7 cellular contexts compared by ENCODE assay signal in the genomic region with DNA sequence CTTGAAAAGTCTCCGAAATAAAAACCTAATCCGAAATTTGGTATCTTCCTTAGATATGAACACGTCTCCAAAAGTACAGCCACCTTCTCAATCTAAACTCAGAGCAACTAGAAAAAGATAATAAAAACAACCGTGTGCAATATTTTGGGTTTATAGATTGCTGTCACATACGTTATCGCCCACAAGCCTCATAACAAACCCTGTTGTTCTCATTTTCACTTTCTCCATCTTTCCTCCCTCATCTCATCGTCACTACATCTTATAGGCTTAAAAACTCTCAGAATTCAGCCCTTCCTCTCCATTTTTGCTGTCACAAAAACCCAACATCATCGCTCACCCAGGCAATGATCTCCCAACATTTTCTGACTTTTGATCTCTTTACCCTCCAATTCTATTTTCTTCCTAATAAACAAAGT. TPM values are rescaled to one million over a fixed set of nuclear protein-coding genes. Genes with fewer than 3 reads are reported as not detected.
DNase-seq lines count a peak whose midpoint lies in the region; ATAC-seq, FAIRE-seq and TF ChIP-seq lines count a peak whose summit lies in the region.

No MANE protein-coding gene starts in this region.

- no peak overlapping the region for H2AK9ac ChIP-seq in IMR-90 (replicated peaks; ENCODE audit: low read depth, low read length, poor library complexity)

- H2BK20ac ChIP-seq in IMR-90 (ENCODE audit: low read depth, low read length): 0 out of 2 replicates have a peak overlapping the region, but pooled peaks have one; percentile 15

- peaks cover 2% of the 10 kb centered on the region; the same call in 1 of the 2 replicates for H3K36me3 ChIP-seq in IMR-90 (ENCODE audit: control insufficient read depth, insufficient read depth, low read length)
- H3K36me3 ChIP-seq in ectodermal cell (ENCODE audit: control insufficient read depth, insufficient read depth, low read length): no peaks in the 10 kb centered on the region
- H3K36me3 ChIP-seq in pancreas: no peaks in the 10 kb centered on the region

- H3K9me3 ChIP-seq in IMR-90 (ENCODE audit: control insufficient read depth, insufficient read depth, low read length) (no peaks in the 10 kb centered on the region), ectodermal cell (ENCODE audit: control insufficient read depth, low read length) (no peaks in the 10 kb centered on the region), pancreas (no peaks in the 10 kb centered on the region)

- peak overlapping the region; percentile 98 to 100 for H4K8ac ChIP-seq in IMR-90 (ENCODE audit: low read depth in 2 of 2, low read length in 2 of 2)

- in situ Hi-C loops in IMR-90 (cut with MboI; ENCODE audit: low sequenced_read_pairs): loop anchor here (5.0 kb wide), 1 partner anchor 861 kb away; the partner anchor contains the start of gene PDGFRA

- H3K79me1 ChIP-seq in IMR-90 (ENCODE audit: low read depth in 1 of 2, low read length in 2 of 2): peaks cover 11 to 26% of the 10 kb centered on the region in 2 experiments; a peak in 3 of 4 replicates

- TF ChIP-seq CTCF in IMR-90 (conservative IDR thresholded peaks at IDR 0.05; ENCODE audit: low read depth, low read length): no peak
- TF ChIP-seq CTCF in pancreas (IDR thresholded peaks at IDR 0.05): no peak

- H3K4me2 ChIP-seq in IMR-90 (ENCODE audit: low read depth, low read length): peak overlapping the region; percentile 75

- H3K18ac ChIP-seq in IMR-90 (ENCODE audit: low read depth, low read length): peak overlapping the region; percentile 67; the same call in 1 of the 2 replicates

- peak overlapping the region; percentile 79 for H4K91ac ChIP-seq in IMR-90 (ENCODE audit: insufficient read depth, low read depth, low read length)

- CTCF ChIA-PET in IMR-90 (lab: Yijun Ruan, JAX): no interaction called here

- H2BK15ac ChIP-seq in IMR-90 (ENCODE audit: low read depth, low read length): peak overlapping the region; percentile 80; the same call in 1 of the 3 replicates

- no peaks in the 10 kb centered on the region for H4K20me1 ChIP-seq in IMR-90 (ENCODE audit: insufficient read depth, low read length)

- POLR2A ChIA-PET in IMR-90 (lab: Charles Lee; ENCODE audit: unreplicated experiment): interaction anchor here (0.6 to 1.1 kb wide), 2 partner anchors 10 to 14 kb away, joined by 3 to 4 read pairs; no protein-coding TSS in a partner anchor

- H4K5ac ChIP-seq in IMR-90 (ENCODE audit: low read depth, low read length): peak overlapping the region; percentile 72

- H2BK120ac ChIP-seq in IMR-90 (ENCODE audit: low read depth, low read length): peak overlapping the region; percentile 57; the same call in 1 of the 2 replicates

- FAIRE-seq in pancreas (lab: Jason Lieb, UNC): no peak

- 0 out of 2 replicates have a peak overlapping the region, but pooled peaks have one; percentile 54 for H3K14ac ChIP-seq in IMR-90 (replicated peaks; ENCODE audit: low read depth, low read length)

- H3K56ac ChIP-seq in IMR-90 (ENCODE audit: extremely low read depth, insufficient read depth, low read length): 0 out of 2 replicates have a peak overlapping the region, but pooled peaks have one; percentile 45

- intact Hi-C loops in IMR-90 (cut with micrococcal nuclease): loop anchor here (5.0 kb wide), 3 partner anchors 349 to 989 kb away; no protein-coding TSS in a partner anchor
- intact Hi-C loops in pancreas (cut with DNase I): no loop called here

- peak overlapping the region; percentile 72; the same call in 1 of the 2 replicates for H3K4ac ChIP-seq in IMR-90 (ENCODE audit: low read depth, low read length)

- H3K9me1 ChIP-seq in IMR-90 (ENCODE audit: insufficient read depth, low read length): peaks cover 3% of the 10 kb centered on the region; the same call in 1 of the 2 replicates

- peak overlapping the region; percentile 57 for H2BK5ac ChIP-seq in IMR-90 (ENCODE audit: low read depth, low read length, poor library complexity, severe bottlenecking)

- WGBS in IMR-90 (ENCODE audit: extremely low coverage in 2 of 2, insufficient read length in 1 of 2), 2 experiments: 17 to 100% methylated on average over 1 to 3 of the region's 8 CpGs
- 42 to 43% methylated on average over 8 of the region's 8 CpGs for WGBS in ectodermal cell, 2 experiments
- 14 to 15% methylated on average over 8 of the region's 8 CpGs for WGBS in pancreas, 2 donors

- no peak for TF ChIP-seq RAD21 in IMR-90 (IDR thresholded peaks at IDR 0.05; ENCODE audit: low read length)

- DNase-seq in IMR-90 (no peak), pancreas (no peak), SHP77 (lab: John Stamatoyannopoulos, UW) (no peak), AG08396 (ENCODE audit: low spot score) (no peak)

- peak overlapping the region; percentile 79 for H3K4me3 ChIP-seq in IMR-90 (ENCODE audit: insufficient read depth, low read depth, low read length)
- H3K4me3 ChIP-seq in ectodermal cell (ENCODE audit: insufficient read depth, low read depth, low read length): peak overlapping the region; percentile 82
- peak overlapping the region; percentile 74 to 99 (median 82) for H3K4me3 ChIP-seq in pancreas

- H2AFZ ChIP-seq in IMR-90 (replicated peaks; ENCODE audit: low read length, poor library complexity): peak overlapping the region; percentile 98

- TF ChIP-seq POLR2A in IMR-90 (IDR thresholded peaks at IDR 0.05; ENCODE audit: low read depth, low read length): no peak

- ATAC-seq in GM19372 (IDR thresholded peaks at IDR 0.05; ENCODE audit: low read depth, unreplicated experiment): peak; percentile 14
- no peak for ATAC-seq in IMR-90 (ENCODE audit: low read depth)
- ATAC-seq in pancreas: no peak
- no peak for ATAC-seq in HG03025 (IDR thresholded peaks at IDR 0.05; ENCODE audit: low FRiP score, unreplicated experiment)

- peak overlapping the region; percentile 50 for H3K27ac ChIP-seq in IMR-90 (ENCODE audit: insufficient read depth, low read length)
- no peak overlapping the region for H3K27ac ChIP-seq in ectodermal cell (ENCODE audit: insufficient read depth, low read depth, low read length, poor library complexity, severe bottlenecking)
- peak overlapping the region in 3 of 4 donors; percentile 23 to 60 (median 34) for H3K27ac ChIP-seq in pancreas

- H3K9ac ChIP-seq in IMR-90 (ENCODE audit: low read depth, low read length): peak overlapping the region; percentile 62; the same call in 1 of the 2 replicates

- H3K4me1 ChIP-seq in IMR-90 (ENCODE audit: control insufficient read depth, insufficient read depth, low read length) (0 out of 2 replicates have a peak, but pooled peaks cover 2% of the 10 kb centered on the region), ectodermal cell (ENCODE audit: control insufficient read depth, insufficient read depth, low read length) (no peaks in the 10 kb centered on the region), pancreas (peaks cover 3 to 37% (median 6%) of the 10 kb centered on the region in 3 donors)

- peak overlapping the region; percentile 73; the same call in 1 of the 2 replicates for H3K23ac ChIP-seq in IMR-90 (ENCODE audit: low read depth, low read length)

- H2AK5ac ChIP-seq in IMR-90 (ENCODE audit: low read depth, low read length): no peak overlapping the region

- dilution Hi-C loops in IMR-90 (cut with HindIII; ENCODE audit: low sequenced_read_pairs, unreplicated experiment): no loop called here

- H3K27me3 ChIP-seq in IMR-90 (ENCODE audit: control insufficient read depth, insufficient read depth, low read length) (no peaks in the 10 kb centered on the region), ectodermal cell (ENCODE audit: control insufficient read depth, insufficient read depth, low read length, poor library complexity, severe bottlenecking) (peaks cover 45% of the 10 kb centered on the region), pancreas (peaks cover 0 to 7% (median 0%) of the 10 kb centered on the region in 4 donors)

- BruUV-seq in IMR-90 (replicated peaks; lab: Mats Ljungman, UMichigan): no TSS peak

TF ChIP-seq in IMR-90, 13 proteins besides CTCF, POLR2A, EP300 and RAD21 (continues in another document):
- TF ChIP-seq SMC3 (IDR thresholded peaks at IDR 0.05; ENCODE audit: low read depth, low read length) (no peak), RCOR1 (IDR thresholded peaks at IDR 0.05; ENCODE audit: insufficient replicate concordance, low read length) (no peak), CHD1 (IDR thresholded peaks at IDR 0.05; ENCODE audit: low read depth, low read length) (no peak), MAZ (IDR thresholded peaks at IDR 0.05; ENCODE audit: borderline replicate concordance, low read depth, low read length) (no peak), MAFK (IDR thresholded peaks at IDR 0.05; ENCODE audit: low read depth, low read length) (no peak), ELK1 (IDR thresholded peaks at IDR 0.05; ENCODE audit: borderline replicate concordance, low read depth, low read length) (no peak), NFE2L2 (IDR thresholded peaks at IDR 0.05; ENCODE audit: low read depth, low read length) (no peak), CEBPB (IDR thresholded peaks at IDR 0.05; ENCODE audit: low read depth, low read length) (no peak), FOS (IDR thresholded peaks at IDR 0.05; ENCODE audit: low read depth, low read length) (no peak)

RNA-seq across cellular contexts. Expression of gene SCFD2, which starts 0.4 kb away (rescaled TPM):
- total RNA-seq in IMR-90 (2012; rRNA removed): 51.9 and 62.4 TPM in 2 replicates
- 18.9 and 19.8 TPM in 2 replicates for polyA plus RNA-seq in IMR-90 (2012; rRNA removed)
- polyA plus RNA-seq in IMR-90 (2012; cell fraction: cytosol; rRNA removed): 12.1 and 13.6 TPM in 2 replicates
- 9.8 and 11.1 TPM in 2 replicates for polyA plus RNA-seq in IMR-90 (2012; cell fraction: nucleus; rRNA removed; ENCODE audit: low replicate concordance)
- polyA plus RNA-seq in ectodermal cell (2013, experiment 1 of 4): 7.9 TPM
- polyA plus RNA-seq in ectodermal cell (2013, experiment 2 of 4): 6.6 TPM
- polyA plus RNA-seq in ectodermal cell (2013, experiment 3 of 4): 5.6 TPM
- polyA plus RNA-seq in ectodermal cell (2013, experiment 4 of 4): 5.0 TPM
- 10 to 100 TPM in 3 of 6 donors, 1 to 10 TPM in 3; 6.1 to 13.5 (median 10.1) TPM for total RNA-seq in pancreas
- polyA plus RNA-seq in pancreas: 1 to 10 TPM; 4.0 to 4.6 TPM

RNA-seq across cellular contexts. Expression of gene FIP1L1, which starts 11.1 kb away (rescaled TPM):
- total RNA-seq in IMR-90 (2012; rRNA removed) (37.5 and 48.9 TPM in 2 replicates), pancreas (10 to 100 TPM in 5 of 6 donors, 1 to 10 TPM in 1; 10.0 to 27.8 (median 18.0) TPM)
- polyA plus RNA-seq in IMR-90 (2012; rRNA removed) (28.6 and 31.1 TPM in 2 replicates), pancreas (10 to 100 TPM; 16.0 to 27.1 TPM)
- 6.6 and 12.8 TPM in 2 replicates for polyA plus RNA-seq in IMR-90 (2012; cell fraction: cytosol; rRNA removed)
- polyA plus RNA-seq in IMR-90 (2012; cell fraction: nucleus; rRNA removed; ENCODE audit: low replicate concordance): 6.9 and 47.0 TPM in 2 replicates
- 69.7 TPM for polyA plus RNA-seq in ectodermal cell (2013, experiment 1 of 4)
- 74.6 TPM for polyA plus RNA-seq in ectodermal cell (2013, experiment 2 of 4)
- 64.8 TPM for polyA plus RNA-seq in ectodermal cell (2013, experiment 3 of 4)
- polyA plus RNA-seq in ectodermal cell (2013, experiment 4 of 4): 72.1 TPM
